10 cellular contexts compared by ENCODE assay signal in the genomic region with DNA sequence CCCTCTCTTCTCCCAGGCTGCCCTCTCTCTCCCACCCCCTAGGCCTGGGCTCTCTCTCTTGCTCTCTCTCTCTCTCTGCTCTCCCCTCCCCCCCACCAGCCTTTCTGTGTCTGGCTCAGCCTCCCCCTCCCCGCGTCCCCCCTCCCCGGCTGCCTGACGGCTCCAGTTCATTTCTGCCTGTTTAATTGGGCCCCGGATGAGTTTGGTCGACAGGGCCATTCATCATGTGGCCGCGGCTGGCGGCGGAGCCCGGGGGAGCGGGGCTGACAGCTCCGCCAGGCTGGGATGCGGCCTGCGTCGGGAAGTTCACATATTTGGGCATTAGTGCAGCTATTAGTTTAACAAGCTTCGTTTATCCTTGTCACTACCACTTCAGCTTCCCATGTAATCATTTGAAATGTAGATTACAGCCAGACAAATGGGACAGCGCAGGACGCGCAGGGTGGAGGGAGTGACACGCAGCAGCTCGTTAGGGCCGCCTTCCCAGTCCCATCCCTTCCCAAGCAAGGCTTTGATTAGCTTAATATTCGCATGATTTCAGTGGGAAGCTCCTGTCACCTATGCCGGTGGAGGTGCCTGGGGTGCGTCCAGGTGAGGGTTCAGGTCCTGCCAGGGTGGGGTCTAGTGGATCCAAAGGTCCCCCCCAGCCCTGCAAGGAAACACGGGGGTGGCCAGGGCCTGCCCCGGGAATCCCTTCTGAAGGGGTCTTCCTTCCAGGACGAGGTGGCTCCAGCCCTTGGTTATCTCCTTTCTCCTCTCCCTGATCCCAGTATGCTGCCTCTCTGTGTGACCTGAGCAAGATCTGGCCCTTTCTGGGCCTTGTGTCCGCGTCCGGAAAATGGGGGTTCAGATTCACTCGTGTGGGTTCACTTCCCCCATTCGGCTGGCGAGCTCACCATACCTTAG.
DNase-seq lines count a peak whose midpoint lies in the region; FAIRE-seq and TF ChIP-seq lines count a peak whose summit lies in the region.
"Had no signal": no experiment of that assay in that cellular context is flagged by ENCODE, and none has a peak within 500 bp of the region (broad histone marks: within the 10 kb centered on the region; RNA-seq: fewer than 3 reads in every experiment).

No MANE protein-coding gene starts in this region.

- no peak for FAIRE-seq in endothelial cell of umbilical vein (lab: Jason Lieb, UNC)

- H3K4me1 ChIP-seq in endothelial cell of umbilical vein (ENCODE audit: control insufficient read depth, extremely low read depth, insufficient read depth, low read length) (no peaks in the 10 kb centered on the region), tibial nerve (peaks cover 0 to 16% (median 0%) of the 10 kb centered on the region in 4 donors), Caco-2 (no peaks in the 10 kb centered on the region)

- no peaks in the 10 kb centered on the region for H3K79me2 ChIP-seq in endothelial cell of umbilical vein (ENCODE audit: control insufficient read depth, insufficient read depth, low read length)

- no peak for TF ChIP-seq EP300 in tibial nerve (IDR thresholded peaks at IDR 0.05)

- H3K27ac Mint-ChIP-seq in mesothelial cell of epicardium (peak overlapping the region; percentile 60), Caco-2 (ENCODE audit: unreplicated experiment) (no peak overlapping the region)

- H3K36me3 ChIP-seq in endothelial cell of umbilical vein (ENCODE audit: control insufficient read depth in 2 of 2, extremely low read depth in 1 of 2, insufficient read depth in 2 of 2, low read length in 2 of 2) (no peaks in the 10 kb centered on the region), tibial nerve (no peaks in the 10 kb centered on the region), Caco-2 (ENCODE audit: control insufficient read depth, insufficient read depth, low read length) (no peaks in the 10 kb centered on the region)

- H3K4me2 ChIP-seq in endothelial cell of umbilical vein (ENCODE audit: insufficient read depth, low read length): no peak overlapping the region

- no peak for TF ChIP-seq POLR2A in endothelial cell of umbilical vein (IDR thresholded peaks at IDR 0.05; ENCODE audit: low read depth, low read length)
- TF ChIP-seq POLR2A in tibial nerve (IDR thresholded peaks at IDR 0.05): no peak

- TF ChIP-seq CTCF in endothelial cell of umbilical vein (IDR thresholded peaks at IDR 0.05; ENCODE audit: extremely low read depth in 1 of 2, insufficient read depth in 1 of 2, low read depth in 1 of 2, low read length in 2 of 2) (no peak), mesothelial cell of epicardium (IDR thresholded peaks at IDR 0.05; ENCODE audit: unreplicated experiment) (no peak), tibial nerve (IDR thresholded peaks at IDR 0.05) (no peak), Caco-2 (IDR thresholded peaks at IDR 0.05; ENCODE audit: insufficient read depth in 1 of 2, low read depth in 1 of 2, low read length in 1 of 2, severe bottlenecking in 1 of 2, unreplicated experiment in 1 of 2) (no peak), GM13977 (IDR thresholded peaks at IDR 0.05; ENCODE audit: extremely low read depth, insufficient read depth, missing control alignments) (no peak)

- H3K27ac ChIP-seq in endothelial cell of umbilical vein (ENCODE audit: insufficient read depth, low read depth, low read length): no peak overlapping the region
- no peak overlapping the region for H3K27ac ChIP-seq in tibial nerve

- H3K9me3 Mint-ChIP-seq in mesothelial cell of epicardium: no peaks in the 10 kb centered on the region
- H3K9me3 Mint-ChIP-seq in Caco-2 (ENCODE audit: unreplicated experiment): peaks cover 7% of the 10 kb centered on the region

- no peak overlapping the region for H3K9ac ChIP-seq in endothelial cell of umbilical vein (replicated peaks; ENCODE audit: extremely low read depth, insufficient read depth, low read length)

- peaks cover 42 to 51% of the 10 kb centered on the region in 2 experiments for H3K27me3 ChIP-seq in endothelial cell of umbilical vein (ENCODE audit: control insufficient read depth in 2 of 2, insufficient read depth in 2 of 2, low read length in 2 of 2)
- H3K27me3 ChIP-seq in tibial nerve: peaks cover 0 to 49% of the 10 kb centered on the region in 2 donors
- no peaks in the 10 kb centered on the region for H3K27me3 ChIP-seq in Caco-2 (replicated peaks; ENCODE audit: control insufficient read depth, insufficient read depth, low read length)

- CTCF ChIA-PET in endothelial cell of umbilical vein (lab: Charles Lee): interaction anchor here (0.7 kb wide), 1 partner anchor 36 kb away, joined by 3 read pairs; no protein-coding TSS in a partner anchor
- CTCF ChIA-PET in Caco-2 (lab: Charles Lee): no interaction called here

- no peaks in the 10 kb centered on the region for H3K9me3 ChIP-seq in endothelial cell of umbilical vein (replicated peaks; ENCODE audit: control insufficient read depth, insufficient read depth, low read length)
- no peaks in the 10 kb centered on the region for H3K9me3 ChIP-seq in tibial nerve
- no peaks in the 10 kb centered on the region for H3K9me3 ChIP-seq in Caco-2

- 41 to 42% methylated on average over 33 to 35 of the region's 35 CpGs for WGBS in tibial nerve, 2 donors

- BruUV-seq in endothelial cell of umbilical vein (replicated peaks; lab: Mats Ljungman, UMichigan) (no TSS peak), Caco-2 (replicated peaks; lab: Mats Ljungman, UMichigan) (no TSS peak)

- peak overlapping the region; percentile 56 for H3K4me3 Mint-ChIP-seq in mesothelial cell of epicardium
- H3K4me3 Mint-ChIP-seq in Caco-2 (ENCODE audit: unreplicated experiment): no peak overlapping the region

- H2AFZ ChIP-seq in endothelial cell of umbilical vein (ENCODE audit: low read depth, low read length): no peak overlapping the region

- intact Hi-C loops in endothelial cell of umbilical vein (cut with micrococcal nuclease): no loop called here
- intact Hi-C loops in Caco-2 (cut with micrococcal nuclease; ENCODE audit: unreplicated experiment): no loop called here

- no peaks in the 10 kb centered on the region for H3K9me1 ChIP-seq in endothelial cell of umbilical vein (replicated peaks; ENCODE audit: control insufficient read depth, extremely low read depth, insufficient read depth, low read length)

- H3K4me3 ChIP-seq in endothelial cell of umbilical vein (replicated peaks in 1 of 3; ENCODE audit: insufficient read depth in 1 of 3, low read depth in 1 of 3, low read length in 3 of 3): no peak overlapping the region
- peak overlapping the region in 3 of 4 donors; percentile 25 to 42 (median 31) for H3K4me3 ChIP-seq in tibial nerve
- H3K4me3 ChIP-seq in Caco-2 (ENCODE audit: low read depth, low read length): no peak overlapping the region

- dilution Hi-C loops in endothelial cell of umbilical vein (cut with MboI; ENCODE audit: extremely low pct_ligation_motif_present, low sequenced_read_pairs): no loop called here

- no peaks in the 10 kb centered on the region for H4K20me1 ChIP-seq in endothelial cell of umbilical vein (replicated peaks; ENCODE audit: control insufficient read depth, extremely low read depth, insufficient read depth, low read length)

- H3K4me1 Mint-ChIP-seq in mesothelial cell of epicardium (peaks cover 25% of the 10 kb centered on the region), Caco-2 (ENCODE audit: low read depth, unreplicated experiment) (peaks cover 6% of the 10 kb centered on the region)

- peak; percentile 25 for DNase-seq in NCI-H748 (lab: John Stamatoyannopoulos, UW; ENCODE audit: unreplicated experiment)
- no peak for DNase-seq in NCI-H748 treated with DMSO at 0.1 percent for 48 hours (lab: John Stamatoyannopoulos, UW)
- no peak for DNase-seq in endothelial cell of umbilical vein (ENCODE audit: low read depth, low spot score)
- peak; percentile 46 to 67 for DNase-seq in mesothelial cell of epicardium (ENCODE audit: low spot score in 2 of 2, unreplicated experiment in 2 of 2)
- DNase-seq in tibial nerve (ENCODE audit: low spot score in 2 of 2): no peak
- no peak for DNase-seq in Caco-2
- DNase-seq in GM13977 (ENCODE audit: low spot score): no peak
- no peak for DNase-seq in cerebellum (ENCODE audit: low spot score)
- DNase-seq: AML-193, NCI-H1092 treated with DMSO at 0.1 percent for 48 hours had no signal

- peaks cover 91% of the 10 kb centered on the region for H3K27me3 Mint-ChIP-seq in mesothelial cell of epicardium (ENCODE audit: low read depth)
- peaks cover 3% of the 10 kb centered on the region for H3K27me3 Mint-ChIP-seq in Caco-2 (ENCODE audit: insufficient read depth, unreplicated experiment)

- H3K36me3 Mint-ChIP-seq in mesothelial cell of epicardium: no peaks in the 10 kb centered on the region
- no peaks in the 10 kb centered on the region for H3K36me3 Mint-ChIP-seq in Caco-2 (ENCODE audit: insufficient read depth, unreplicated experiment)

- in situ Hi-C loops in GM13977 (cut with MboI; ENCODE audit: low pct_unique_long_range_greater_than_20kb, low sequenced_read_pairs, unreplicated experiment): no loop called here

- POLR2A ChIA-PET in endothelial cell of umbilical vein (lab: Charles Lee) (no interaction called here), Caco-2 (lab: Charles Lee) (no interaction called here)

TF ChIP-seq in endothelial cell of umbilical vein, 7 proteins besides CTCF, POLR2A, EP300 and RAD21:
- TF ChIP-seq EZH2 (IDR thresholded peaks at IDR 0.05; ENCODE audit: borderline replicate concordance, low read depth, low read length, severe bottlenecking) (peak; percentile 55), MYC (IDR thresholded peaks at IDR 0.05; ENCODE audit: low read depth, low read length) (no peak)

Comparison
In these comparisons a context has a peak if more than half of its experiments do, and no peak if none do; other contexts are left out.
1. DNase-seq: peak in NCI-H748 (single experiment) and mesothelial cell of epicardium (2 of 2); none in NCI-H748 treated with DMSO at 0.1 percent for 48 hours (single experiment), endothelial cell of umbilical vein (single experiment), tibial nerve (0 of 2), Caco-2 (0 of 2), GM13977 (single experiment) and cerebellum (single experiment).
2. H3K4me3 ChIP-seq: peak in tibial nerve (3 of 4); none in endothelial cell of umbilical vein (0 of 3) and Caco-2 (single experiment).